In genomic region chr6:37024665-37025337, GRCh38 we compare ENCODE assay signal across 1 cellular context.
TF ChIP-seq lines count a peak whose summit lies in the region.

No MANE protein-coding gene starts in this region.

TF ChIP-seq in IMR-90, 13 proteins besides CTCF, POLR2A, EP300 and RAD21 (continued from another document):
- no peak for TF ChIP-seq ELK1 (IDR thresholded peaks at IDR 0.05; ENCODE audit: borderline replicate concordance, low read depth, low read length)
